8 cellular contexts compared by ENCODE assay signal in genomic region chr3:136787226-136787793, GRCh38. TPM values are rescaled to one million over a fixed set of nuclear protein-coding genes. Genes with fewer than 3 reads are reported as not detected.
DNase-seq lines count a peak whose midpoint lies in the region; ATAC-seq and TF ChIP-seq lines count a peak whose summit lies in the region.

No MANE protein-coding gene starts in this region.

- peaks cover 14 to 16% of the 10 kb centered on the region in 2 donors for H3K4me1 Mint-ChIP-seq in natural killer cell

- peak overlapping the region; percentile 81 to 83 for H3K27ac Mint-ChIP-seq in natural killer cell

- H3K36me3 Mint-ChIP-seq in natural killer cell: no peaks in the 10 kb centered on the region

- peaks cover 5% of the 10 kb centered on the region for H3K4me1 ChIP-seq in RWPE2 (ENCODE audit: insufficient read depth, poor library complexity, severe bottlenecking)

- H3K27me3 ChIP-seq in RWPE2 (ENCODE audit: insufficient read depth, poor library complexity, severe bottlenecking): no peaks in the 10 kb centered on the region

- POLR2A ChIA-PET in RWPE1 (lab: Yijun Ruan, JAX; ENCODE audit: low non-redundant PET): no interaction called here

- intact Hi-C loops in natural killer cell (cut with micrococcal nuclease): loop anchor here (2.0 kb wide), 2 partner anchors 35 to 75 kb away; partner anchors contain the start of genes NCK1 and STAG1

- CTCF ChIA-PET in RWPE1 (lab: Yijun Ruan, JAX): interaction anchor here (0.6 kb wide), 1 partner anchor 246 kb away, joined by 6 read pairs; no protein-coding TSS in a partner anchor

- H3K36me3 ChIP-seq in RWPE2 (ENCODE audit: low read depth): no peaks in the 10 kb centered on the region

- H3K27ac ChIP-seq in RWPE2 (ENCODE audit: poor library complexity, severe bottlenecking) (peak overlapping the region; percentile 14), RWPE1 (no peak overlapping the region)

- H3K27me3 Mint-ChIP-seq in natural killer cell (ENCODE audit: low read depth in 2 of 2): no peaks in the 10 kb centered on the region

- peak; percentile 60 for ATAC-seq in HG02588 (IDR thresholded peaks at IDR 0.05; ENCODE audit: unreplicated experiment)
- no peak for ATAC-seq in RWPE2 (ENCODE audit: low read depth)
- peak; percentile 93 to 99 (median 97) for ATAC-seq in natural killer cell

- no peaks in the 10 kb centered on the region for H3K9me3 Mint-ChIP-seq in natural killer cell

- TF ChIP-seq CTCF in RWPE2 (IDR thresholded peaks at IDR 0.05; ENCODE audit: poor library complexity, severe bottlenecking) (no peak), choroid plexus epithelial cell (conservative IDR thresholded peaks at IDR 0.05; ENCODE audit: low read depth, low read length) (no peak), natural killer cell (IDR thresholded peaks at IDR 0.05) (no peak), RWPE1 (conservative IDR thresholded peaks at IDR 0.05; ENCODE audit: low read depth) (no peak)

- no peak overlapping the region for H3K4me3 ChIP-seq in RWPE2 (ENCODE audit: severe bottlenecking)
- peak overlapping the region; percentile 22 for H3K4me3 ChIP-seq in choroid plexus epithelial cell (ENCODE audit: low read depth, low read length)

- no peaks in the 10 kb centered on the region for H3K9me3 ChIP-seq in RWPE2 (ENCODE audit: severe bottlenecking)

- peak overlapping the region; percentile 43 for H3K4me3 Mint-ChIP-seq in natural killer cell

- DNase-seq in NCI-H82 (lab: John Stamatoyannopoulos, UW) (peak; percentile 47), NCI-H82 treated with DMSO at 0.1 percent for 48 hours (lab: John Stamatoyannopoulos, UW; ENCODE audit: unreplicated experiment) (no peak), RWPE2 (ENCODE audit: low spot score) (no peak), choroid plexus epithelial cell (ENCODE audit: low read depth) (peak; percentile 78), natural killer cell (peak; percentile 47), RWPE1 (ENCODE audit: low spot score) (no peak)
- DNase-seq in stimulated activated naive CD4-positive, alpha-beta T cell treated with Interleukin-2 at 50 U/mL for 16 hours (lab: John Stamatoyannopoulos, UW): no peak

RNA-seq across cellular contexts. Expression of gene SLC35G2, which starts 31.6 kb away (rescaled TPM):
- under 1 TPM in 1 of 3 donors, not detected in 2; 0.33 TPM for total RNA-seq in natural killer cell

RNA-seq across cellular contexts. Expression of gene STAG1, which starts 35.1 kb away (rescaled TPM):
- total RNA-seq in natural killer cell: 10 to 100 TPM; 55.1 to 66.2 (median 60.3) TPM

Comparison
In these comparisons a context has a peak if more than half of its experiments do, and no peak if none do; other contexts are left out.
1. DNase-seq: peak in NCI-H82 (single experiment), choroid plexus epithelial cell (single experiment) and natural killer cell (single experiment); none in NCI-H82 treated with DMSO at 0.1 percent for 48 hours (single experiment), RWPE2 (single experiment), stimulated activated naive CD4-positive, alpha-beta T cell treated with Interleukin-2 at 50 U/mL for 16 hours (single experiment) and RWPE1 (single experiment).